ENCODE assay signal across 16 cellular contexts in the genomic region with DNA sequence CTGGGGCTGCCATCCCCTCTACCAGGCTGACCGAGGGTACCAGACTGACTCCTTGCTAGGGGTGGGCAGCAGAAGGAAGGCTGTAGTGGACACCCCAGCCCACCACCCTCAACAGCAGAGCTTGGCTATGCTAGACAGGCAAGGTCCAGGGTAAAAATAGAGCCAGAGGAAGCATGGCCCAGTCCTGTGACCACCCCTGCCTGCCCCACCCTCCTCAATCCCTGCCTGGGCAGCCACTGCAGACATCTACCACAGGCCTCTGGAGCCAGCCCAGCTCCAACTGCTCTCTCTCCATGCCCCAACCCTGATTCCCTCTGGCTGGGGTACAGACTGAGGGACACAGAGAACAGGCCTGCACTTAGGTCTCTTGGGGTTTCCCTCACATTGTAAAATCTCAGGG. TPM values are rescaled to one million over a fixed set of nuclear protein-coding genes. Genes with fewer than 3 reads are reported as not detected.
A peak's percentile ranks its signal among the peaks of the same experiment; 100 is the strongest.
DNase-seq lines count a peak whose midpoint lies in the region; TF ChIP-seq lines count a peak whose summit lies in the region.
"Had no signal": no experiment of that assay in that cellular context is flagged by ENCODE, and none has a peak within 500 bp of the region (broad histone marks: within the 10 kb centered on the region; RNA-seq: fewer than 3 reads in every experiment).

No MANE protein-coding gene starts in this region.

- H3K4me3 ChIP-seq in WERI-Rb-1 (ENCODE audit: low read depth, low read length) (no peak overlapping the region), tibial artery (no peak overlapping the region)
- H3K4me3 ChIP-seq: prostate gland had no signal

- no peak for DNase-seq in WERI-Rb-1
- DNase-seq in cardiac septum (ENCODE audit: low spot score): peak; percentile 90
- DNase-seq in tibial artery: peak in 1 of 2 donors; percentile 79
- no peak for DNase-seq in NCI-H1930 (lab: John Stamatoyannopoulos, UW)
- no peak for DNase-seq in SW 1271 (lab: John Stamatoyannopoulos, UW)
- no peak for DNase-seq in HT-29 (ENCODE audit: low spot score)
- DNase-seq: activated CD4-positive, alpha-beta T cell treated with anti-CD3 and anti-CD28 coated beads, Interleukin-2, amount 50 U/mL, for 4 hours; activated effector memory CD4-positive, alpha-beta T cell treated with Interleukin-2 at 50 U/mL for 16 hours; CD4-positive, alpha-beta T cell; GDM1; NCI-H1105 treated with DMSO at 0.1 percent for 48 hours had no signal

- no peaks in the 10 kb centered on the region for H3K27me3 Mint-ChIP-seq in nephron (ENCODE audit: low read depth)
- H3K27me3 Mint-ChIP-seq: CD4-positive, alpha-beta T cell; memory B cell had no signal

- intact Hi-C loops in cardiac septum (cut with DNase I) (loop anchor here (5.0 kb wide), 2 partner anchors 42 to 123 kb away; partner anchors contain the start of gene ILF2), tibial artery (cut with DNase I; ENCODE audit: low total_unique reads) (no loop called here)

- no peaks in the 10 kb centered on the region for H3K27me3 ChIP-seq in WERI-Rb-1 (ENCODE audit: insufficient read depth, low read depth, severe bottlenecking)
- H3K27me3 ChIP-seq in tibial artery: no peaks in the 10 kb centered on the region

- H3K9me3 Mint-ChIP-seq in nephron: no peaks in the 10 kb centered on the region
- H3K9me3 Mint-ChIP-seq: CD4-positive, alpha-beta T cell; IgD-negative memory B cell; memory B cell had no signal

- H3K36me3 Mint-ChIP-seq in nephron (ENCODE audit: low read depth): peaks cover 15% of the 10 kb centered on the region

- TF ChIP-seq CTCF in WERI-Rb-1 (IDR thresholded peaks at IDR 0.05; ENCODE audit: low read depth, low read length): no peak
- TF ChIP-seq CTCF in nephron (IDR thresholded peaks at IDR 0.05; ENCODE audit: unreplicated experiment in 3 of 3): no peak
- TF ChIP-seq CTCF in tibial artery (IDR thresholded peaks at IDR 0.05): no peak

- H3K36me3 ChIP-seq in WERI-Rb-1: peaks cover 34% of the 10 kb centered on the region
- no peaks in the 10 kb centered on the region for H3K36me3 ChIP-seq in tibial artery
- H3K36me3 ChIP-seq: prostate gland had no signal

- H3K27ac ChIP-seq in WERI-Rb-1: peak overlapping the region; percentile 79
- H3K27ac ChIP-seq in tibial artery: peak overlapping the region; percentile 89 to 92
- H3K27ac ChIP-seq: prostate gland had no signal

- H3K4me3 Mint-ChIP-seq in nephron: no peak overlapping the region
- H3K4me3 Mint-ChIP-seq: CD4-positive, alpha-beta T cell; memory B cell had no signal

- peaks cover 71% of the 10 kb centered on the region for H3K4me1 Mint-ChIP-seq in nephron

- peaks cover 0 to 68% (median 44%) of the 10 kb centered on the region in 4 donors for H3K4me1 ChIP-seq in tibial artery

- H3K27ac Mint-ChIP-seq in nephron: peak overlapping the region; percentile 66 to 99 (median 87)

- peaks cover 6% of the 10 kb centered on the region for H3K9me3 ChIP-seq in WERI-Rb-1 (ENCODE audit: severe bottlenecking)
- H3K9me3 ChIP-seq in tibial artery: no peaks in the 10 kb centered on the region
- H3K9me3 ChIP-seq: prostate gland had no signal

RNA-seq across cellular contexts. Expression of gene S100A1, which starts 1.7 kb away (rescaled TPM):
- total RNA-seq in cardiac septum: 1,915 TPM
- total RNA-seq in HT-29 (2014; rRNA removed; shearing (Covaris generic)): 0.15 TPM in 1 of 2 replicates, not detected in the other
- total RNA-seq: CD4-positive, alpha-beta T cell; NCI-H460 had no signal

RNA-seq across cellular contexts. Expression of gene S100A13, which starts 2.7 kb away (rescaled TPM):
- 200 TPM for total RNA-seq in cardiac septum
- 78.7 and 87.3 TPM in 2 replicates for total RNA-seq in HT-29 (2014; rRNA removed; shearing (Covaris generic))

RNA-seq across cellular contexts. Expression of gene CHTOP, which starts 3.9 kb away (rescaled TPM):
- 90.4 TPM for total RNA-seq in cardiac septum
- total RNA-seq in HT-29 (2014; rRNA removed; shearing (Covaris generic)): 63.7 and 69.4 TPM in 2 replicates

RNA-seq across cellular contexts. Expression of gene S100A14, which starts 13.8 kb away (rescaled TPM):
- 3.4 TPM for total RNA-seq in cardiac septum
- 35.6 and 46.2 TPM in 2 replicates for total RNA-seq in HT-29 (2014; rRNA removed; shearing (Covaris generic))
- total RNA-seq: CD4-positive, alpha-beta T cell; NCI-H460 had no signal

RNA-seq across cellular contexts. Expression of gene S100A16, which starts 17.0 kb away (rescaled TPM):
- total RNA-seq in cardiac septum: 39.8 TPM
- total RNA-seq in HT-29 (2014; rRNA removed; shearing (Covaris generic)): 282 and 292 TPM in 2 replicates
- total RNA-seq: CD4-positive, alpha-beta T cell had no signal

Comparison
In these comparisons a context has a peak if more than half of its experiments do, and no peak if none do; other contexts are left out.
1. RNA of gene S100A1, which starts 1.7 kb away (total RNA-seq): 1,915 TPM in cardiac septum (single experiment); 0.15 TPM in HT-29; every median in the first group is over 1,000 times any median in the second.